21 cellular contexts compared by ENCODE assay signal in the genomic region with DNA sequence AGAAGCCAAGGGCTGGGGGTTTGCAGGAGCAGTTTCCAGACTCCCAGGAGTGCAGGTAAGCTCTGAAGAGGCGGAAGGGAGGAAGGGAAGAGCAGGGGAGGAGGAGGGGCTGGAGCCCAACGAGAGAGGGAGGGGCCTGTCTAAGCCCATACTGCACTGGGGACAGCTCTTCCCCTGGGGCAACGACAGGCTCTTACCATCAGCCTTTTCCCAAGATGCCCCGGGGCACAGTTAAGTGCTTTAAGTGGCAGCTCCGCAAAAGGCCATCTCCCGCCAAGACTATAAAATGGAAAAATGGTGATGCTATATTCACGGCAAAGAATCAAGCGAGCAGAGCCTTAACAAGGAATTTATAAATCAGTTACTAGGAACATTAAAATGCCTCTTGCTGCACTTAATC.
DNase-seq lines count a peak whose midpoint lies in the region; ATAC-seq lines count a peak whose summit lies in the region.
"Had no signal": no experiment of that assay in that cellular context is flagged by ENCODE, and none has a peak within 500 bp of the region (broad histone marks: within the 10 kb centered on the region; RNA-seq: fewer than 3 reads in every experiment).

No MANE protein-coding gene starts in this region.

- H3K9me2 ChIP-seq in GM23248 (ENCODE audit: insufficient read depth): no peaks in the 10 kb centered on the region

- H3K9me3 ChIP-seq in HAP-1 (no peaks in the 10 kb centered on the region), GM23248 (ENCODE audit: low read depth) (no peaks in the 10 kb centered on the region)
- H3K9me3 ChIP-seq: MG63, vagina had no signal

- no peaks in the 10 kb centered on the region for H3K79me2 ChIP-seq in GM23248 (ENCODE audit: insufficient read depth)

- no peak overlapping the region for H2AFZ ChIP-seq in GM23248

- no peaks in the 10 kb centered on the region for H3K4me1 ChIP-seq in HAP-1
- H3K4me1 ChIP-seq in GM23248 (ENCODE audit: insufficient read depth): no peaks in the 10 kb centered on the region
- H3K4me1 ChIP-seq: esophagus squamous epithelium, vagina had no signal

- H4K20me1 ChIP-seq in GM23248 (ENCODE audit: insufficient read depth): no peaks in the 10 kb centered on the region

- in situ Hi-C loops in HAP-1 (cut with MboI; ENCODE audit: low sequenced_read_pairs): no loop called here
- in situ Hi-C loops in GM23248 (cut with MboI): no loop called here

- H3K27me3 ChIP-seq in HAP-1 (ENCODE audit: low read depth) (no peaks in the 10 kb centered on the region), GM23248 (replicated peaks; ENCODE audit: insufficient read depth) (peaks cover 17% of the 10 kb centered on the region)
- H3K27me3 ChIP-seq: MG63, vagina had no signal

- H3F3A ChIP-seq in GM23248 (ENCODE audit: insufficient read depth): no peaks in the 10 kb centered on the region

- H3K4me3 ChIP-seq in HAP-1 (no peak overlapping the region), GM23248 (no peak overlapping the region)
- H3K4me3 ChIP-seq: esophagus squamous epithelium, MG63, vagina had no signal

- no peak overlapping the region for H3K4me2 ChIP-seq in GM23248 (ENCODE audit: unreplicated experiment)

- WGBS in GM23248 (ENCODE audit: low coverage in 1 of 2, low lambda C conversion rate in 2 of 2, missing lambda C conversion rate in 2 of 2), 2 experiments: 13 to 19% methylated on average over 8 of the region's 8 CpGs

- no peak overlapping the region for H3K27ac ChIP-seq in GM23248
- H3K27ac ChIP-seq: esophagus squamous epithelium, vagina had no signal

- H3K9ac ChIP-seq in GM23248: no peak overlapping the region

- H3K36me3 ChIP-seq in HAP-1 (replicated peaks): no peaks in the 10 kb centered on the region
- no peaks in the 10 kb centered on the region for H3K36me3 ChIP-seq in GM23248 (ENCODE audit: low read depth)
- H3K36me3 ChIP-seq: esophagus squamous epithelium, MG63, vagina had no signal

- intact Hi-C loops in posterior vena cava (cut with DNase I): no loop called here

- peak; percentile 29 for DNase-seq in DMS153 treated with DMSO at 0.1 percent for 48 hours (lab: John Stamatoyannopoulos, UW; ENCODE audit: unreplicated experiment)
- peak; percentile 21 to 45 for DNase-seq in HAP-1 (ENCODE audit: low spot score in 2 of 2)
- DNase-seq in NCI-H69 (lab: John Stamatoyannopoulos, UW): peak; percentile 55
- peak; percentile 90 for DNase-seq in iPS-NIHi7 (ENCODE audit: extremely low spot score)
- no peak for DNase-seq in GM23248
- DNase-seq in stimulated activated CD4-positive, alpha-beta T cell treated with anti-CD3 and anti-CD28 coated beads, Interleukin-1b, Interleukin-23, amount 100 ng/mL, for 48 hours: no peak
- no peak for DNase-seq in posterior vena cava (ENCODE audit: low spot score)
- DNase-seq: activated CD4-positive, alpha-beta T cell treated with anti-CD3 and anti-CD28 coated beads, Interleukin-2, amount 50 U/mL, for 4 hours; activated naive CD4-positive, alpha-beta T cell; activated T-cell treated with anti-CD3 and anti-CD28 coated beads for 4 hours; aorta; CD8-positive, alpha-beta memory T cell; esophagus squamous epithelium; MG63; naive B cell; Right ventricle myocardium superior; small intestine; stimulated activated CD8-positive, alpha-beta memory T cell treated with anti-CD3 and anti-CD28 coated beads, Interleukin-4, amount 100 ng/mL, for 48 hours; substantia nigra had no signal

- ATAC-seq in GM21529 (IDR thresholded peaks at IDR 0.05; ENCODE audit: unreplicated experiment): no peak

Comparison
In these comparisons a context has a peak if more than half of its experiments do, and no peak if none do; other contexts are left out.
1. DNase-seq: peak in DMS153 treated with DMSO at 0.1 percent for 48 hours (single experiment), HAP-1 (2 of 2), NCI-H69 (single experiment) and iPS-NIHi7 (single experiment); none in GM23248 (single experiment), stimulated activated CD4-positive, alpha-beta T cell treated with anti-CD3 and anti-CD28 coated beads, Interleukin-1b, Interleukin-23, amount 100 ng/mL, for 48 hours (single experiment) and posterior vena cava (single experiment).